In the genomic region with DNA sequence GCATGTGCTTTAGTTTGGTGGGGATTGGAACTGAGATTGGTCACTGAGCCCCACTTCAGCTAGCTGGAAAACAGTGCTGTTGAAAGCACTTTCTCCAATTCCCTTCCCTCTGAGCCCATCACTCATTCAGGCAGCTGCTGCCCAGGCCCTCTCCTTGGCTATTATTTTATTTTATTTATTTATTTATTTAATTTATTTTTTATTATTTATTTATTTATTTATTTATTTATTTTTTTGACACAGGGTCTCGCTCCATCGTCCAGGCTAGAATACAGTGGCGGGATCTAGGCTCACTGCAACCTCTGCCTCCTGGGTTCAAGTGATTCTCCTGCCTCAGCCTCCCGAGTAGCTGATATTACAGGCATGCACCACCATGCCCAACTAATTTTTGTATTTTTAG, we compare ENCODE assay signal across 30 cellular contexts.
"Had no signal": no experiment of that assay in that cellular context is flagged by ENCODE, and none has a peak within 500 bp of the region (broad histone marks: within the 10 kb centered on the region; RNA-seq: fewer than 3 reads in every experiment).

No MANE protein-coding gene starts in this region.

- H3K9me3 ChIP-seq: ovary, psoas muscle, right lobe of liver, sigmoid colon, thoracic aorta, thyroid gland, tibial nerve, upper lobe of left lung, vagina had no signal

- H3K4me3 Mint-ChIP-seq: naive thymus-derived CD8-positive, alpha-beta T cell; natural killer cell treated with Interleukin-12 subunit alpha and Interleukin-12 subunit beta and Interleukin-15 and Interleukin-18, amount 100 ng/mL, for 72 hours; nephron progenitor cell; neural crest cell; stimulated activated memory B cell treated with anti-CD40 and anti-IgM and Interleukin-4, amounts not matched to agents 10 μg/mL and 1 μg/mL and 100 μg/mL, for 72 hours; stimulated activated naive CD8-positive, alpha-beta T cell treated with anti-CD3 and anti-CD28 coated beads, Interleukin-15, amount 100 ng/mL, for 72 hours had no signal

- H3K27ac Mint-ChIP-seq: nephron progenitor cell; progenitor cell of endocrine pancreas; stimulated activated memory B cell treated with anti-CD40 and anti-IgM and Interleukin-4, amounts not matched to agents 10 μg/mL and 1 μg/mL and 100 μg/mL, for 72 hours had no signal

- H3K4me1 ChIP-seq: parathyroid adenoma, psoas muscle, right lobe of liver, thyroid gland had no signal

- DNase-seq: naive thymus-derived CD8-positive, alpha-beta T cell; occipital lobe; ovary; posterior cingulate gyrus; psoas muscle; right cardiac atrium; right lobe of liver; sigmoid colon; small intestine; stimulated activated CD4-positive, alpha-beta T cell treated with anti-CD3 and anti-CD28 coated beads, Interleukin-15, amount 100 ng/mL, for 24 hours; stimulated activated CD4-positive, alpha-beta T cell treated with anti-CD3 and anti-CD28 coated beads, Interleukin-2, amount 100 ng/mL, for 24 hours; stimulated activated CD4-positive, alpha-beta T cell treated with anti-CD3 and anti-CD28 coated beads, Interleukin-2, amount 100 ng/mL, for 48 hours; stimulated activated CD4-positive, alpha-beta T cell treated with anti-CD3 and anti-CD28 coated beads, Interleukin-4, amount 100 ng/mL, for 4 hours; stimulated activated CD8-positive, alpha-beta memory T cell treated with anti-CD3 and anti-CD28 coated beads, Interleukin-4, amount 100 ng/mL, for 48 hours; stimulated activated naive CD4-positive, alpha-beta T cell; stimulated activated naive CD8-positive, alpha-beta T cell treated with anti-CD3 and anti-CD28 coated beads, Interleukin-15, amount 100 ng/mL, for 72 hours; stimulated activated naive CD8-positive, alpha-beta T cell treated with anti-CD3 and anti-CD28 coated beads, Interleukin-15, Interleukin-2, amounts not matched to agents 100 U/mL and 50 U/mL, for 24 hours; thyroid gland; trophoblast cell; upper lobe of left lung had no signal

- H3K27me3 Mint-ChIP-seq: progenitor cell of endocrine pancreas had no signal

- FAIRE-seq: small intestine, urothelium cell line had no signal

- H3K9me3 Mint-ChIP-seq: naive thymus-derived CD8-positive, alpha-beta T cell; natural killer cell treated with Interleukin-12 subunit alpha and Interleukin-12 subunit beta and Interleukin-15 and Interleukin-18, amount 100 ng/mL, for 72 hours; nephron progenitor cell; neural crest cell; stimulated activated memory B cell treated with anti-CD40 and anti-IgM and Interleukin-4, amounts not matched to agents 10 μg/mL and 1 μg/mL and 100 μg/mL, for 72 hours had no signal

- H2AFZ ChIP-seq: parathyroid adenoma had no signal

- H3K9ac ChIP-seq: parathyroid adenoma had no signal

- H3K4me3 ChIP-seq: ovary, psoas muscle, right lobe of liver, sigmoid colon, thoracic aorta, thyroid gland, tibial nerve, upper lobe of left lung, vagina had no signal

- H3K27ac ChIP-seq: ovary, parathyroid adenoma, psoas muscle, right lobe of liver, thoracic aorta, thyroid gland, tibial nerve, upper lobe of left lung, vagina had no signal

- H3K36me3 Mint-ChIP-seq: naive thymus-derived CD8-positive, alpha-beta T cell; stimulated activated memory B cell treated with anti-CD40 and anti-IgM and Interleukin-4, amounts not matched to agents 10 μg/mL and 1 μg/mL and 100 μg/mL, for 72 hours had no signal

- ATAC-seq: naive thymus-derived CD8-positive, alpha-beta T cell; natural killer cell treated with Interleukin-12 subunit alpha and Interleukin-12 subunit beta and Interleukin-15 and Interleukin-18, amount 100 ng/mL, for 72 hours; psoas muscle; right cardiac atrium; right lobe of liver; stimulated activated memory B cell treated with anti-CD40 and anti-IgM and Interleukin-4, amounts not matched to agents 10 μg/mL and 1 μg/mL and 100 μg/mL, for 72 hours; stimulated activated naive CD8-positive, alpha-beta T cell treated with anti-CD3 and anti-CD28 coated beads, Interleukin-15, amount 100 ng/mL, for 72 hours; stimulated activated naive CD8-positive, alpha-beta T cell treated with anti-CD3 and anti-CD28 coated beads, Interleukin-15, Interleukin-2, amounts not matched to agents 100 U/mL and 50 U/mL, for 24 hours had no signal

- H3K36me3 ChIP-seq: ovary, right lobe of liver, sigmoid colon, thoracic aorta, thyroid gland, tibial nerve, upper lobe of left lung, vagina had no signal

- H3K79me2 ChIP-seq: parathyroid adenoma had no signal

- H3K27me3 ChIP-seq: ovary, right lobe of liver, sigmoid colon, thyroid gland, tibial nerve, upper lobe of left lung, vagina had no signal
